24 cellular contexts compared by ENCODE assay signal in genomic region chr2:153386481-153386891, GRCh38.
DNase-seq lines count a peak whose midpoint lies in the region; ATAC-seq, FAIRE-seq and TF ChIP-seq lines count a peak whose summit lies in the region.
"Had no signal": no experiment of that assay in that cellular context is flagged by ENCODE, and none has a peak within 500 bp of the region (broad histone marks: within the 10 kb centered on the region; RNA-seq: fewer than 3 reads in every experiment).

No MANE protein-coding gene starts in this region.

- no peaks in the 10 kb centered on the region for H3K27me3 Mint-ChIP-seq in nephron progenitor cell (ENCODE audit: low read depth, poor library complexity)

- 0 out of 2 replicates have a peak overlapping the region, but pooled peaks have one; percentile 3 for H3K4me2 ChIP-seq in PC-3 (ENCODE audit: low read length)
- no peak overlapping the region for H3K4me2 ChIP-seq in H1 (ENCODE audit: insufficient read depth in 1 of 2, low read depth in 2 of 2, low read length in 2 of 2)
- no peak overlapping the region for H3K4me2 ChIP-seq in osteoblast (ENCODE audit: insufficient read depth, low read length)

- TF ChIP-seq POLR2A in H1 (IDR thresholded peaks at IDR 0.05; ENCODE audit: control extremely low read depth in 1 of 2, low read depth in 2 of 2, low read length in 2 of 2) = no peak

- no peak overlapping the region for H2AFZ ChIP-seq in PC-3 (ENCODE audit: low read length)
- H2AFZ ChIP-seq in H1 (ENCODE audit: low read length) = 0 out of 2 replicates have a peak overlapping the region, but pooled peaks have one; percentile 19
- no peak overlapping the region for H2AFZ ChIP-seq in osteoblast (ENCODE audit: low read length)

- no peak overlapping the region for H3K56ac ChIP-seq in H1 (replicated peaks; ENCODE audit: insufficient read length, low read depth, low read length)

- TF ChIP-seq EP300 in H1 (IDR thresholded peaks at IDR 0.05; ENCODE audit: borderline replicate concordance in 1 of 2, low read depth in 2 of 2, low read length in 2 of 2) = no peak

- H2BK120ac ChIP-seq in H1 (replicated peaks; ENCODE audit: low read depth, low read length) = no peak overlapping the region

- H3K27ac ChIP-seq in PC-3 (ENCODE audit: low read length) = no peak overlapping the region
- no peak overlapping the region for H3K27ac ChIP-seq in H1 (ENCODE audit: low read depth, low read length)
- no peak overlapping the region for H3K27ac ChIP-seq in osteoblast (ENCODE audit: low read depth, low read length)
- H3K27ac ChIP-seq: esophagus squamous epithelium, SK-N-MC had no signal

- FAIRE-seq in H1 (lab: Jason Lieb, UNC) = no peak

- no peaks in the 10 kb centered on the region for H3K23me2 ChIP-seq in H1 (ENCODE audit: low read depth, low read length)

- H2AK5ac ChIP-seq in H1 (ENCODE audit: low read depth, low read length) = no peak overlapping the region

- H2BK12ac ChIP-seq in H1 (ENCODE audit: low read depth, low read length) = no peak overlapping the region

- H3K9ac ChIP-seq in PC-3 (ENCODE audit: low read length) = no peak overlapping the region
- no peak overlapping the region for H3K9ac ChIP-seq in H1 (replicated peaks in 1 of 4; ENCODE audit: extremely low read depth in 1 of 4, low read depth in 3 of 4, low read length in 3 of 4)

- H4K20me1 ChIP-seq in PC-3 (ENCODE audit: low read length) (no peaks in the 10 kb centered on the region), H1 (replicated peaks in 1 of 2; ENCODE audit: control insufficient read depth in 1 of 2, insufficient read depth in 2 of 2, low read length in 2 of 2) (no peaks in the 10 kb centered on the region), osteoblast (ENCODE audit: insufficient read depth, low read length) (no peaks in the 10 kb centered on the region)

- H3K4me3 Mint-ChIP-seq in nephron progenitor cell = no peak overlapping the region
- H3K4me3 Mint-ChIP-seq: activated T-cell treated with anti-CD3 and anti-CD28 coated beads, Interleukin-2, amount 50 U/mL, for 4 hours; HFFc6 had no signal

- H3K27me3 ChIP-seq in PC-3 (ENCODE audit: low read length) = no peaks in the 10 kb centered on the region
- no peaks in the 10 kb centered on the region for H3K27me3 ChIP-seq in H1 (replicated peaks in 1 of 4; ENCODE audit: control insufficient read depth in 3 of 4, extremely low read depth in 1 of 4, insufficient read depth in 3 of 4, low read length in 3 of 4)
- no peaks in the 10 kb centered on the region for H3K27me3 ChIP-seq in osteoblast (ENCODE audit: insufficient read depth, low read length)
- H3K27me3 ChIP-seq: esophagus squamous epithelium had no signal

- H3K36me3 ChIP-seq in PC-3 (ENCODE audit: low read depth, low read length) (no peaks in the 10 kb centered on the region), H1 (ENCODE audit: control insufficient read depth in 2 of 4, insufficient read depth in 4 of 4, low read length in 3 of 4) (no peaks in the 10 kb centered on the region), osteoblast (ENCODE audit: insufficient read depth, low read length) (no peaks in the 10 kb centered on the region)
- H3K36me3 ChIP-seq: esophagus squamous epithelium had no signal

- POLR2A ChIA-PET in PC-3 (lab: Charles Lee; ENCODE audit: unreplicated experiment) (no interaction called here), H1 (lab: Charles Lee; ENCODE audit: partially characterized antibody) (no interaction called here)

- ATAC-seq in PC-3 = no peak
- ATAC-seq: activated T-cell treated with anti-CD3 and anti-CD28 coated beads, Interleukin-2, amount 50 U/mL, for 4 hours; left lobe of liver had no signal

- no peaks in the 10 kb centered on the region for H3K9me3 ChIP-seq in PC-3 (ENCODE audit: low read length)
- no peaks in the 10 kb centered on the region for H3K9me3 ChIP-seq in H1 (ENCODE audit: insufficient read depth in 2 of 2, low read depth in 1 of 2, low read length in 1 of 2)
- no peaks in the 10 kb centered on the region for H3K9me3 ChIP-seq in osteoblast (ENCODE audit: low read depth, low read length)
- H3K9me3 ChIP-seq: esophagus squamous epithelium had no signal

- 86% methylated on average over 2 of the region's 2 CpGs; no CpG with 5 or more reads in 1 of the 2 experiments for WGBS in H1 (ENCODE audit: extremely low coverage in 1 of 2, insufficient coverage in 1 of 2, insufficient read length in 1 of 2, insufficient replicate concordance in 2 of 2, low coverage in 1 of 2, low lambda C conversion rate in 2 of 2, missing lambda C conversion rate in 1 of 2), 2 experiments

- TF ChIP-seq CTCF in PC-3 (conservative IDR thresholded peaks at IDR 0.05; ENCODE audit: low read depth, low read length) (no peak), H1 (IDR thresholded peaks at IDR 0.05; ENCODE audit: control extremely low read depth in 1 of 3, insufficient read depth in 1 of 3, low read depth in 1 of 3, low read length in 3 of 3) (no peak), nephron progenitor cell (IDR thresholded peaks at IDR 0.05) (no peak), osteoblast (IDR thresholded peaks at IDR 0.05; ENCODE audit: extremely low read depth, low read depth, low read length) (no peak)

- H2BK15ac ChIP-seq in H1 (ENCODE audit: low read length) = no peak overlapping the region

- TF ChIP-seq RAD21 in H1 (IDR thresholded peaks at IDR 0.05 in 1 of 2, conservative IDR thresholded peaks at IDR 0.05 in 1 of 2; ENCODE audit: low read depth in 2 of 2, low read length in 2 of 2) = no peak

- DNase-seq in AG20443 (ENCODE audit: low spot score) (peak; percentile 12), PC-3 (peak; percentile 51), H1 (ENCODE audit: low read depth in 1 of 2, low spot score in 2 of 2) (no peak), nephron progenitor cell (no peak), DMS 273 (lab: John Stamatoyannopoulos, UW; ENCODE audit: unreplicated experiment) (no peak), osteoblast (ENCODE audit: insufficient read length, low spot score, missing footprints) (no peak), NCI-H774 (lab: John Stamatoyannopoulos, UW) (no peak)
- no peak for DNase-seq in NK-92 treated with Interleukin-12 subunit alpha and Interleukin-12 subunit beta, amount 100 ng/mL, for 24 hours (lab: John Stamatoyannopoulos, UW)
- DNase-seq: activated CD4-positive, alpha-beta T cell treated with anti-CD3 and anti-CD28 coated beads for 1 hour; activated CD8-positive, alpha-beta memory T cell treated with anti-CD3 and anti-CD28 coated beads for 24 hours; activated naive CD4-positive, alpha-beta T cell treated with Interleukin-2 at 50 U/mL for 16 hours; activated T-cell treated with anti-CD3 and anti-CD28 coated beads, Interleukin-2, amount 50 U/mL, for 4 hours; cerebellar nuclear complex; DMS153; effector CD8-positive, alpha-beta T cell; esophagus squamous epithelium; GF-D8; glutamatergic neuron; HFFc6; midbrain; NCI-H187; NCI-H2227 treated with DMSO at 0.1 percent for 48 hours had no signal

- no peak overlapping the region for H3K4ac ChIP-seq in H1 (replicated peaks; ENCODE audit: insufficient read length, low read depth, low read length)

- peaks cover 50% of the 10 kb centered on the region for H3K4me1 Mint-ChIP-seq in nephron progenitor cell

- no peak overlapping the region for H3K23ac ChIP-seq in H1 (ENCODE audit: insufficient read length)

- no peak overlapping the region for H2BK5ac ChIP-seq in H1 (ENCODE audit: low read depth, low read length)

- H3K27ac Mint-ChIP-seq in nephron progenitor cell = peak overlapping the region; percentile 93
- H3K27ac Mint-ChIP-seq: HFFc6 had no signal

- H3K4me1 ChIP-seq in PC-3 (ENCODE audit: insufficient read depth, low read length) (0 out of 2 replicates have a peak, but pooled peaks cover 5% of the 10 kb centered on the region), H1 (replicated peaks in 1 of 4; ENCODE audit: control insufficient read depth in 3 of 4, insufficient read depth in 4 of 4, low read length in 3 of 4) (peaks cover 0 to 7% (median 4%) of the 10 kb centered on the region in 4 experiments; a peak in 4 of 7 replicates), osteoblast (ENCODE audit: insufficient read depth, low read length) (no peaks in the 10 kb centered on the region)
- H3K4me1 ChIP-seq: esophagus squamous epithelium had no signal

- H4K91ac ChIP-seq in H1 (replicated peaks; ENCODE audit: insufficient read length, low read length) = no peak overlapping the region

- no peaks in the 10 kb centered on the region for H3K36me3 Mint-ChIP-seq in nephron progenitor cell (ENCODE audit: low read depth)

- intact Hi-C loops in PC-3 (cut with micrococcal nuclease) = no loop called here

- H4K8ac ChIP-seq in H1 (ENCODE audit: extremely low read depth, insufficient read depth, low read length) = no peak overlapping the region

- no peak overlapping the region for H2BK20ac ChIP-seq in H1 (ENCODE audit: low read length)

- H3K4me3 ChIP-seq in PC-3 (ENCODE audit: low read length) (no peak overlapping the region), H1 (ENCODE audit: extremely low read depth in 1 of 4, insufficient read depth in 2 of 4, low read depth in 3 of 4, low read length in 4 of 4) (no peak overlapping the region), osteoblast (ENCODE audit: insufficient read depth, low read length) (no peak overlapping the region)
- H3K4me3 ChIP-seq: esophagus squamous epithelium, SK-N-MC had no signal

- no peak overlapping the region for H3K14ac ChIP-seq in H1 (ENCODE audit: insufficient read length)

- H3K9me3 Mint-ChIP-seq in nephron progenitor cell = peaks cover 3% of the 10 kb centered on the region
- H3K9me3 Mint-ChIP-seq: activated T-cell treated with anti-CD3 and anti-CD28 coated beads, Interleukin-2, amount 50 U/mL, for 4 hours had no signal

- H3K9me2 ChIP-seq in PC-3 (replicated peaks; ENCODE audit: low read length) = no peaks in the 10 kb centered on the region

- no peaks in the 10 kb centered on the region for H3F3A ChIP-seq in PC-3 (ENCODE audit: low read length, unreplicated experiment)

- CTCF ChIA-PET in PC-3 (lab: Charles Lee) = no interaction called here
- CTCF ChIA-PET in H1 (lab: Charles Lee; ENCODE audit: partially characterized antibody) = interaction anchor here (1.1 kb wide), 1 partner anchor 117 kb away, joined by 3 read pairs; no protein-coding TSS in a partner anchor

- BruUV-seq in PC-3 (replicated peaks; lab: Mats Ljungman, UMichigan) = no TSS peak

- no peak overlapping the region for H4K5ac ChIP-seq in H1 (ENCODE audit: insufficient read length, low read depth, low read length)

- no peaks in the 10 kb centered on the region for H3K79me1 ChIP-seq in H1 (ENCODE audit: low read depth, low read length)

- no peak overlapping the region for H3K18ac ChIP-seq in H1 (ENCODE audit: extremely low read depth, low read length)

- H3K79me2 ChIP-seq in PC-3 (ENCODE audit: low read length) (no peaks in the 10 kb centered on the region), H1 (ENCODE audit: control insufficient read depth in 1 of 2, insufficient read depth in 2 of 2, low read length in 2 of 2) (no peaks in the 10 kb centered on the region), osteoblast (ENCODE audit: insufficient read depth, low read length) (no peaks in the 10 kb centered on the region)

TF ChIP-seq in H1, 55 proteins besides CTCF, POLR2A, EP300 and RAD21 (continues in another document):
- TF ChIP-seq SAP30 (IDR thresholded peaks at IDR 0.05; ENCODE audit: insufficient read depth, insufficient replicate concordance, low read length) (no peak), NANOG (IDR thresholded peaks at IDR 0.05; ENCODE audit: insufficient read depth, low read depth, low read length, poor library complexity, severe bottlenecking) (no peak), SP1 (IDR thresholded peaks at IDR 0.05; ENCODE audit: low read depth, low read length) (no peak), MAFK (IDR thresholded peaks at IDR 0.05; ENCODE audit: low read depth, low read length) (no peak)

Comparison
In these comparisons a context has a peak if more than half of its experiments do, and no peak if none do; other contexts are left out.
1. DNase-seq: peak in AG20443 (single experiment) and PC-3 (single experiment); none in H1 (0 of 2), nephron progenitor cell (single experiment), DMS 273 (single experiment), osteoblast (single experiment), NCI-H774 (single experiment) and NK-92 treated with Interleukin-12 subunit alpha and Interleukin-12 subunit beta, amount 100 ng/mL, for 24 hours (single experiment).